In the genomic region with DNA sequence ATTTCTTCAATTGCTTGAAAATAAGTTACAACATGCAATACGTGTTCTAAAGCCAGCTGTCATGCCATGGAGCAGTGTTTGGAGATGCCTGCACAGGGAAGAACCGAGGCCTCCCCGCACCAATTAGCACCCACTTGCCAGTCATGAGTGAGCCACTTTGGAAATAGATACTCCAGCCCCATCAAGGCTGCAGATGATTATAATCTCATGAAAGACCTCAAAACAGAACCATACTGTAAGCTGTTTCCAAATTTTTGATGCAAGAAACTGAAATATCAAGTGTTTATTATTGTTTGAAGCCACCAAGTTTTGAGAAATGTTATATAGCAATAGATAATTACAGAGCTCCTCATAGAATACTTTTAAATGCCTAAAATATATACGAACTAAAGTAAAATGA, we compare ENCODE assay signal across 20 cellular contexts. TPM values are rescaled to one million over a fixed set of nuclear protein-coding genes. Genes with fewer than 3 reads are reported as not detected.
DNase-seq lines count a peak whose midpoint lies in the region; ATAC-seq and TF ChIP-seq lines count a peak whose summit lies in the region.
"Had no signal": no experiment of that assay in that cellular context is flagged by ENCODE, and none has a peak within 500 bp of the region (broad histone marks: within the 10 kb centered on the region; RNA-seq: fewer than 3 reads in every experiment).

No MANE protein-coding gene starts in this region.

- peaks cover 14% of the 10 kb centered on the region for H3K9me3 Mint-ChIP-seq in activated CD4-positive, alpha-beta T cell treated with anti-CD3 and anti-CD28 coated beads, Interleukin-2, amount 10 ng/mL, durations not matched to agents 24 days and 14 days
- peaks cover 2% of the 10 kb centered on the region for H3K9me3 Mint-ChIP-seq in natural killer cell treated with Interleukin-12 subunit alpha and Interleukin-12 subunit beta and Interleukin-15 and Interleukin-18, amount 100 ng/mL, for 72 hours

- H3K27me3 Mint-ChIP-seq in activated CD4-positive, alpha-beta T cell treated with anti-CD3 and anti-CD28 coated beads, Interleukin-2, amount 10 ng/mL, durations not matched to agents 24 days and 14 days, result no peaks in the 10 kb centered on the region
- no peaks in the 10 kb centered on the region for H3K27me3 Mint-ChIP-seq in natural killer cell treated with Interleukin-12 subunit alpha and Interleukin-12 subunit beta and Interleukin-15 and Interleukin-18, amount 100 ng/mL, for 72 hours
- H3K27me3 Mint-ChIP-seq: B cell; CD4-positive, alpha-beta T cell had no signal

- H3K9me3 ChIP-seq in KOPT-K1 (ENCODE audit: insufficient read depth, low read length, poor library complexity, severe bottlenecking) (peaks cover 9% of the 10 kb centered on the region), colonic mucosa (no peaks in the 10 kb centered on the region)

- H3K4me3 ChIP-seq in colonic mucosa, result no peak overlapping the region
- H3K4me3 ChIP-seq: BLaER1 treated with 17β-estradiol and CSF1 and Interleukin-3, amounts not matched to agents 10 nM and 100 nM had no signal

- no peak overlapping the region for H3K4me3 Mint-ChIP-seq in activated CD4-positive, alpha-beta T cell treated with anti-CD3 and anti-CD28 coated beads, Interleukin-2, amount 10 ng/mL, durations not matched to agents 24 days and 14 days
- H3K4me3 Mint-ChIP-seq in natural killer cell treated with Interleukin-12 subunit alpha and Interleukin-12 subunit beta and Interleukin-15 and Interleukin-18, amount 100 ng/mL, for 72 hours, result no peak overlapping the region
- H3K4me3 Mint-ChIP-seq: B cell; CD4-positive, alpha-beta T cell; CD8-positive, alpha-beta T cell had no signal

- peaks cover 25% of the 10 kb centered on the region for H3K36me3 Mint-ChIP-seq in activated CD4-positive, alpha-beta T cell treated with anti-CD3 and anti-CD28 coated beads, Interleukin-2, amount 10 ng/mL, durations not matched to agents 24 days and 14 days (ENCODE audit: low read depth)
- H3K36me3 Mint-ChIP-seq in natural killer cell treated with Interleukin-12 subunit alpha and Interleukin-12 subunit beta and Interleukin-15 and Interleukin-18, amount 100 ng/mL, for 72 hours, result peaks cover 3% of the 10 kb centered on the region
- H3K36me3 Mint-ChIP-seq: CD8-positive, alpha-beta T cell had no signal

- ATAC-seq in natural killer cell treated with Interleukin-12 subunit alpha and Interleukin-12 subunit beta and Interleukin-15 and Interleukin-18, amount 100 ng/mL, for 72 hours, result no peak
- ATAC-seq: CD8-positive, alpha-beta T cell had no signal

- H3K27ac Mint-ChIP-seq in activated CD4-positive, alpha-beta T cell treated with anti-CD3 and anti-CD28 coated beads, Interleukin-2, amount 10 ng/mL, durations not matched to agents 24 days and 14 days, result no peak overlapping the region
- H3K27ac Mint-ChIP-seq in natural killer cell treated with Interleukin-12 subunit alpha and Interleukin-12 subunit beta and Interleukin-15 and Interleukin-18, amount 100 ng/mL, for 72 hours, result no peak overlapping the region
- H3K27ac Mint-ChIP-seq: B cell; CD4-positive, alpha-beta T cell; CD8-positive, alpha-beta T cell had no signal

- H3K4me1 ChIP-seq in colonic mucosa, result no peaks in the 10 kb centered on the region
- H3K4me1 ChIP-seq: BLaER1 treated with 17β-estradiol and CSF1 and Interleukin-3, amounts not matched to agents 10 nM and 100 nM had no signal

- intact Hi-C loops in activated CD4-positive, alpha-beta T cell treated with anti-CD3 and anti-CD28 coated beads, Interleukin-2, amount 10 ng/mL, durations not matched to agents 24 days and 14 days (cut with micrococcal nuclease), result no loop called here
- intact Hi-C loops in colonic mucosa (cut with DNase I), result no loop called here

- peak overlapping the region; percentile 29 for H3K27ac ChIP-seq in KOPT-K1 (ENCODE audit: low read depth, low read length, poor library complexity, severe bottlenecking)
- H3K27ac ChIP-seq in colonic mucosa, result no peak overlapping the region
- H3K27ac ChIP-seq: BLaER1 treated with 17β-estradiol and CSF1 and Interleukin-3, amounts not matched to agents 10 nM and 100 nM; C4-2B had no signal

- peaks cover 2% of the 10 kb centered on the region for H3K4me1 Mint-ChIP-seq in activated CD4-positive, alpha-beta T cell treated with anti-CD3 and anti-CD28 coated beads, Interleukin-2, amount 10 ng/mL, durations not matched to agents 24 days and 14 days
- peaks cover 0 to 5% of the 10 kb centered on the region in 2 donors for H3K4me1 Mint-ChIP-seq in natural killer cell treated with Interleukin-12 subunit alpha and Interleukin-12 subunit beta and Interleukin-15 and Interleukin-18, amount 100 ng/mL, for 72 hours (ENCODE audit: low read depth in 2 of 2)
- H3K4me1 Mint-ChIP-seq: B cell had no signal

- H3K9ac ChIP-seq in colonic mucosa (ENCODE audit: low read depth in 2 of 2, low read length in 2 of 2), result no peak overlapping the region
- H3K9ac ChIP-seq: BLaER1 treated with 17β-estradiol and CSF1 and Interleukin-3, amounts not matched to agents 10 nM and 100 nM had no signal

- H3K27me3 ChIP-seq in colonic mucosa, result no peaks in the 10 kb centered on the region
- H3K27me3 ChIP-seq: BLaER1 treated with 17β-estradiol and CSF1 and Interleukin-3, amounts not matched to agents 10 nM and 100 nM had no signal

- TF ChIP-seq CTCF in AG09319 (IDR thresholded peaks at IDR 0.05; ENCODE audit: low read depth, low read length) (no peak), colonic mucosa (IDR thresholded peaks at IDR 0.05) (no peak)

- peak; percentile 2 for DNase-seq in AG09319 (ENCODE audit: extremely low read depth, low read depth)
- peak; percentile 48 for DNase-seq in OCI-M1 (lab: John Stamatoyannopoulos, UW)
- DNase-seq in fibroblast of peridontal ligament (ENCODE audit: extremely low read depth), result peak; percentile 51
- no peak for DNase-seq in LoVo (ENCODE audit: low spot score)
- no peak for DNase-seq in activated CD4-positive, alpha-beta T cell treated with anti-CD3 and anti-CD28 coated beads, Interleukin-2, amount 10 ng/mL, durations not matched to agents 24 days and 14 days
- no peak for DNase-seq in colonic mucosa
- DNase-seq in natural killer cell treated with Interleukin-12 subunit alpha and Interleukin-12 subunit beta and Interleukin-15 and Interleukin-18, amount 100 ng/mL, for 72 hours (ENCODE audit: low spot score), result no peak
- DNase-seq: 8988T; ACHN; AML-193; Caco-2; Calu3; CD4-positive, alpha-beta T cell; CD8-positive, alpha-beta T cell; DMS79 treated with DMSO at 0.1 percent for 48 hours; GF-D8 had no signal

- peaks cover 15% of the 10 kb centered on the region for H3K36me3 ChIP-seq in KOPT-K1 (ENCODE audit: insufficient read depth, low read length)
- no peaks in the 10 kb centered on the region for H3K36me3 ChIP-seq in colonic mucosa

RNA-seq across cellular contexts. Expression of gene DIAPH3, which starts 43.1 kb away (rescaled TPM):
- total RNA-seq in activated CD4-positive, alpha-beta T cell treated with anti-CD3 and anti-CD28 coated beads, Interleukin-2, amount 10 ng/mL, durations not matched to agents 24 days and 14 days, result 26.3 and 26.6 TPM in 2 replicates
- 10 to 100 TPM in 1 of 2 donors, 1 to 10 TPM in 1; 5.1 to 14.5 TPM for total RNA-seq in colonic mucosa
- total RNA-seq in natural killer cell treated with Interleukin-12 subunit alpha and Interleukin-12 subunit beta and Interleukin-15 and Interleukin-18, amount 100 ng/mL, for 72 hours, result 10 to 100 TPM in 1 of 2 donors, 1 to 10 TPM in 1; 8.1 to 27.8 TPM

Comparison
In these comparisons a context has a peak if more than half of its experiments do, and no peak if none do; other contexts are left out.
1. DNase-seq: peak in AG09319 (single experiment), OCI-M1 (single experiment) and fibroblast of peridontal ligament (single experiment); none in LoVo (single experiment), activated CD4-positive, alpha-beta T cell treated with anti-CD3 and anti-CD28 coated beads, Interleukin-2, amount 10 ng/mL, durations not matched to agents 24 days and 14 days (single experiment), colonic mucosa (single experiment) and natural killer cell treated with Interleukin-12 subunit alpha and Interleukin-12 subunit beta and Interleukin-15 and Interleukin-18, amount 100 ng/mL, for 72 hours (single experiment).